8 cellular contexts compared by ENCODE assay signal in genomic region chr5:31530541-31531265, GRCh38. TPM values are rescaled to one million over a fixed set of nuclear protein-coding genes. Genes with fewer than 3 reads are reported as not detected.
DNase-seq lines count a peak whose midpoint lies in the region; ATAC-seq, FAIRE-seq and TF ChIP-seq lines count a peak whose summit lies in the region.

No MANE protein-coding gene starts in this region.

- H3K36me3 Mint-ChIP-seq in astrocyte (ENCODE audit: low read depth, unreplicated experiment) (peaks cover 19% of the 10 kb centered on the region), memory B cell (peaks cover 27% of the 10 kb centered on the region)

- DNase-seq in ACHN (peak; percentile 29), astrocyte (ENCODE audit: low read depth) (no peak), memory B cell (ENCODE audit: low spot score in 2 of 2) (no peak), testis (no peak), NCI-H2196 (lab: John Stamatoyannopoulos, UW; ENCODE audit: unreplicated experiment) (no peak), NCI-H345 treated with DMSO at 0.1 percent for 48 hours (lab: John Stamatoyannopoulos, UW; ENCODE audit: unreplicated experiment) (no peak), NCI-H524 treated with DMSO at 0.1 percent for 48 hours (lab: John Stamatoyannopoulos, UW) (no peak)

- H3K27me3 ChIP-seq in HUES48 (ENCODE audit: control insufficient read depth, insufficient read depth, low read length) (no peaks in the 10 kb centered on the region), astrocyte (ENCODE audit: insufficient read depth, low read length) (no peaks in the 10 kb centered on the region), testis (no peaks in the 10 kb centered on the region)

- in situ Hi-C loops in ACHN (cut with HindIII; ENCODE audit: low pct_ligation_motif_present, low pct_unique_long_range_greater_than_20kb, low sequenced_read_pairs) = no loop called here

- H3K4me1 ChIP-seq in HUES48 (ENCODE audit: control insufficient read depth, insufficient read depth, low read length) (peaks cover 14% of the 10 kb centered on the region), astrocyte (ENCODE audit: insufficient read depth, low read length) (peaks cover 18% of the 10 kb centered on the region), testis (peaks cover 15% of the 10 kb centered on the region)

- H3K9me3 Mint-ChIP-seq in astrocyte (ENCODE audit: unreplicated experiment) (no peaks in the 10 kb centered on the region), memory B cell (no peaks in the 10 kb centered on the region)

- no peak for TF ChIP-seq POLR2A in testis (IDR thresholded peaks at IDR 0.05)

- H3K4me3 Mint-ChIP-seq in astrocyte (ENCODE audit: unreplicated experiment) (peak overlapping the region; percentile 100), memory B cell (peak overlapping the region; percentile 92)

- H2AFZ ChIP-seq in astrocyte (ENCODE audit: low read depth, low read length) = peak overlapping the region; percentile 83

- peaks cover 17% of the 10 kb centered on the region for H3K4me1 Mint-ChIP-seq in astrocyte (ENCODE audit: low read depth, unreplicated experiment)
- peaks cover 28% of the 10 kb centered on the region for H3K4me1 Mint-ChIP-seq in memory B cell

- peaks cover 15% of the 10 kb centered on the region for H4K20me1 ChIP-seq in astrocyte (ENCODE audit: insufficient read depth, low read length)

- H3K4me2 ChIP-seq in astrocyte (ENCODE audit: low read length) = peak overlapping the region; percentile 92

- TF ChIP-seq CTCF in astrocyte (IDR thresholded peaks at IDR 0.05; ENCODE audit: insufficient read depth, low read depth, low read length) (no peak), testis (IDR thresholded peaks at IDR 0.05) (no peak)

- peaks cover 58% of the 10 kb centered on the region for H3K36me3 ChIP-seq in HUES48 (ENCODE audit: control insufficient read depth, insufficient read depth, low read length)
- H3K36me3 ChIP-seq in astrocyte (ENCODE audit: insufficient read depth, low read length) = peaks cover 43% of the 10 kb centered on the region
- no peaks in the 10 kb centered on the region for H3K36me3 ChIP-seq in testis (ENCODE audit: low read depth, missing control alignments)

- no peak for FAIRE-seq in astrocyte (lab: Jason Lieb, UNC)

- H3K27ac ChIP-seq in HUES48 (ENCODE audit: low read depth, low read length) (no peak overlapping the region), astrocyte (ENCODE audit: low read depth, low read length) (no peak overlapping the region), testis (no peak overlapping the region)

- H3K79me2 ChIP-seq in astrocyte (ENCODE audit: insufficient read depth, low read length) = peaks cover 73% of the 10 kb centered on the region

- 65 to 73% methylated on average over 9 of the region's 9 CpGs for WGBS in testis, 2 donors

- H3K4me3 ChIP-seq in HUES48 (ENCODE audit: low read depth, low read length) (peak overlapping the region; percentile 92), astrocyte (ENCODE audit: insufficient read depth, low read depth, low read length) (peak overlapping the region; percentile 91), testis (peak overlapping the region in 1 of 2 donors; percentile 77)

- intact Hi-C loops in testis (cut with DNase I; ENCODE audit: low total_unique reads) = no loop called here

- no peak for ATAC-seq in memory B cell (ENCODE audit: low read depth)

- no peaks in the 10 kb centered on the region for H3K27me3 Mint-ChIP-seq in astrocyte (ENCODE audit: low read depth, unreplicated experiment)
- H3K27me3 Mint-ChIP-seq in memory B cell = no peaks in the 10 kb centered on the region

- H3K9ac ChIP-seq in HUES48 (ENCODE audit: low read depth, low read length) (peak overlapping the region; percentile 66; the same call in 1 of the 2 replicates), astrocyte (ENCODE audit: low read length) (peak overlapping the region; percentile 89)

- H3K27ac Mint-ChIP-seq in astrocyte (ENCODE audit: unreplicated experiment) (no peak overlapping the region), memory B cell (peak overlapping the region; percentile 71)

- no peaks in the 10 kb centered on the region for H3K9me3 ChIP-seq in HUES48 (ENCODE audit: control insufficient read depth, insufficient read depth, low read length)
- H3K9me3 ChIP-seq in astrocyte (ENCODE audit: insufficient read depth, low read depth, low read length) = no peaks in the 10 kb centered on the region
- H3K9me3 ChIP-seq in testis = no peaks in the 10 kb centered on the region

RNA-seq across cellular contexts. Expression of gene DROSHA, which starts 1.2 kb away (rescaled TPM):
- 50.6 and 56.5 TPM in 2 replicates for total RNA-seq in astrocyte
- 10 to 100 TPM; 50.4 to 79.6 TPM for total RNA-seq in testis
- 23.3 TPM for polyA plus RNA-seq in testis (ENCODE audit: insufficient read depth, low read depth, low replicate concordance)

RNA-seq across cellular contexts. Expression of gene C5orf22, which starts 1.4 kb away (rescaled TPM):
- total RNA-seq in astrocyte (25.9 and 26.5 TPM in 2 replicates), testis (10 to 100 TPM; 14.4 to 15.0 TPM)
- polyA plus RNA-seq in testis (ENCODE audit: insufficient read depth, low read depth, low replicate concordance) = 11.0 TPM
